16 cellular contexts compared by ENCODE assay signal in the genomic region with DNA sequence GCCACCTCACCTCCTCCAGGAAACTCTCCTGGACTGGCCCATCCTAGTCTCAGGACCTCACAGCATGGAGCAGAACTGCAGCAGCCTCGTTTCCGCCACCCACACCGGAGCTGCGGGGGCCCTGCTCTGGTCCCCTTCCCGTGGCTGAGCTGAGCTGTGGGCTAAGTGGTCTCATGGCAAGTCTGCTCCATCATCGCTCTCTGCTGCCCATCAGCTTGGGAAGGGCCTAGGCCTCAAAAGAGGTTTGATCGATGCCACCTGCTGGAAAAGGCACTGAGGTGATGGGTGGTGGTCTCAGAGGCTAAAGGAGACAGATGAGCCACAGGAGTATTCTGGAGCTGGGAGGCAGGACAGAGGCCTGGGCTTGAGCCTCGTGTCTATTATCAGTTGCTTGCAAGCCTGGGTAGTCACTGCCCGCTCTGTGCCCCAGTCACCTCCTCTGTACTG. TPM values are rescaled to one million over a fixed set of nuclear protein-coding genes. Genes with fewer than 3 reads are reported as not detected.
DNase-seq lines count a peak whose midpoint lies in the region; ATAC-seq lines count a peak whose summit lies in the region.
"Had no signal": no experiment of that assay in that cellular context is flagged by ENCODE, and none has a peak within 500 bp of the region (broad histone marks: within the 10 kb centered on the region; RNA-seq: fewer than 3 reads in every experiment).

No MANE protein-coding gene starts in this region.

- peaks cover 20% of the 10 kb centered on the region for H3K36me3 Mint-ChIP-seq in activated T-cell treated with anti-CD3 and anti-CD28 coated beads, Interleukin-2, amount 50 U/mL, for 24 hours (ENCODE audit: low read depth)
- H3K36me3 Mint-ChIP-seq in immature natural killer cell, result peaks cover 0 to 5% (median 3%) of the 10 kb centered on the region in 3 donors
- H3K36me3 Mint-ChIP-seq in stimulated activated memory B cell treated with anti-CD40 and anti-IgM and Interleukin-4, amounts not matched to agents 10 μg/mL and 1 μg/mL and 100 μg/mL, for 72 hours, result peaks cover 22% of the 10 kb centered on the region

- H3K27me3 Mint-ChIP-seq in activated T-cell treated with anti-CD3 and anti-CD28 coated beads, Interleukin-2, amount 50 U/mL, for 24 hours, result no peaks in the 10 kb centered on the region
- peaks cover 24 to 31% (median 26%) of the 10 kb centered on the region in 3 donors for H3K27me3 Mint-ChIP-seq in immature natural killer cell (ENCODE audit: low read depth in 3 of 3)
- H3K27me3 Mint-ChIP-seq in stimulated activated memory B cell treated with anti-CD40 and anti-IgM and Interleukin-4, amounts not matched to agents 10 μg/mL and 1 μg/mL and 100 μg/mL, for 72 hours, result no peaks in the 10 kb centered on the region
- H3K27me3 Mint-ChIP-seq: progenitor cell of endocrine pancreas had no signal

- no peak for ATAC-seq in stimulated activated memory B cell treated with anti-CD40 and anti-IgM and Interleukin-4, amounts not matched to agents 10 μg/mL and 1 μg/mL and 100 μg/mL, for 72 hours
- no peak for ATAC-seq in GM21619 (IDR thresholded peaks at IDR 0.05; ENCODE audit: unreplicated experiment)
- ATAC-seq: SK-N-SH treated with all-trans-retinoic acid at 6 μM for 48 hours; stimulated activated naive CD8-positive, alpha-beta T cell treated with anti-CD3 and anti-CD28 coated beads, Interleukin-15, Interleukin-2, amounts not matched to agents 100 U/mL and 50 U/mL, for 24 hours had no signal

- DNase-seq in activated T-cell treated with anti-CD3 and anti-CD28 coated beads, Interleukin-2, amount 50 U/mL, for 24 hours, result no peak
- DNase-seq in activated T-cell treated with anti-CD3 and anti-CD28 coated beads for 4 hours (no peak), NCI-H69 (lab: John Stamatoyannopoulos, UW) (peak; percentile 2), immature natural killer cell (no peak), D341Med (ENCODE audit: low spot score) (no peak), LoVo (ENCODE audit: low spot score) (no peak)
- DNase-seq: foreskin melanocyte; GDM1; NCI-H1694 treated with DMSO at 0.1 percent for 48 hours; NCI-H510A; stimulated activated naive CD8-positive, alpha-beta T cell treated with anti-CD3 and anti-CD28 coated beads, Interleukin-15, Interleukin-2, amounts not matched to agents 100 U/mL and 50 U/mL, for 24 hours; uterus had no signal

- peak overlapping the region; percentile 3 for H3K4me3 Mint-ChIP-seq in activated T-cell treated with anti-CD3 and anti-CD28 coated beads, Interleukin-2, amount 50 U/mL, for 24 hours
- H3K4me3 Mint-ChIP-seq in immature natural killer cell, result no peak overlapping the region
- H3K4me3 Mint-ChIP-seq in stimulated activated memory B cell treated with anti-CD40 and anti-IgM and Interleukin-4, amounts not matched to agents 10 μg/mL and 1 μg/mL and 100 μg/mL, for 72 hours, result no peak overlapping the region

- H3K9me3 Mint-ChIP-seq in activated T-cell treated with anti-CD3 and anti-CD28 coated beads, Interleukin-2, amount 50 U/mL, for 24 hours, result no peaks in the 10 kb centered on the region
- peaks cover 0 to 2% (median 0%) of the 10 kb centered on the region in 6 donors for H3K9me3 Mint-ChIP-seq in immature natural killer cell
- H3K9me3 Mint-ChIP-seq in stimulated activated memory B cell treated with anti-CD40 and anti-IgM and Interleukin-4, amounts not matched to agents 10 μg/mL and 1 μg/mL and 100 μg/mL, for 72 hours, result no peaks in the 10 kb centered on the region

- no peak overlapping the region for H3K27ac Mint-ChIP-seq in activated T-cell treated with anti-CD3 and anti-CD28 coated beads, Interleukin-2, amount 50 U/mL, for 24 hours
- H3K27ac Mint-ChIP-seq in immature natural killer cell, result peak overlapping the region in 5 of 6 donors; percentile 51 to 89 (median 69)
- H3K27ac Mint-ChIP-seq in stimulated activated memory B cell treated with anti-CD40 and anti-IgM and Interleukin-4, amounts not matched to agents 10 μg/mL and 1 μg/mL and 100 μg/mL, for 72 hours, result peak overlapping the region; percentile 99

- H3K4me1 Mint-ChIP-seq in activated T-cell treated with anti-CD3 and anti-CD28 coated beads, Interleukin-2, amount 50 U/mL, for 24 hours (ENCODE audit: low read depth), result peaks cover 56% of the 10 kb centered on the region
- peaks cover 55 to 56% of the 10 kb centered on the region in 2 donors for H3K4me1 Mint-ChIP-seq in immature natural killer cell
- H3K4me1 Mint-ChIP-seq in stimulated activated memory B cell treated with anti-CD40 and anti-IgM and Interleukin-4, amounts not matched to agents 10 μg/mL and 1 μg/mL and 100 μg/mL, for 72 hours, result peaks cover 86% of the 10 kb centered on the region

RNA-seq across cellular contexts. Expression of a gene that starts 1.8 kb away (rescaled TPM):
- 10 to 100 TPM; 68.2 to 81.9 (median 81.8) TPM for polyA plus RNA-seq in immature natural killer cell

RNA-seq across cellular contexts. Expression of a gene that starts 46.8 kb away (rescaled TPM):
- polyA plus RNA-seq in immature natural killer cell, result 10 to 100 TPM in 2 of 3 donors, 1 to 10 TPM in 1; 5.7 to 18.3 (median 11.5) TPM
